ENCODE assay signal across 1 cellular context in genomic region chr16:35506018-35506897, GRCh38.
TF ChIP-seq lines count a peak whose summit lies in the region.

No MANE protein-coding gene starts in this region.

TF ChIP-seq in K562, 482 proteins besides CTCF, POLR2A, EP300 and RAD21 (continued from another document):
- TF ChIP-seq MBD1 (CRISPR knock-in tag; IDR thresholded peaks at IDR 0.05), result no peak
- TF ChIP-seq NRF1 (conservative IDR thresholded peaks at IDR 0.05 in 1 of 2, IDR thresholded peaks at IDR 0.05 in 1 of 2), result peak; percentile 86 to 88
- no peak for TF ChIP-seq NBN (IDR thresholded peaks at IDR 0.05; ENCODE audit: low read depth)
- no peak for TF ChIP-seq TFAM (CRISPR knock-in tag; conservative IDR thresholded peaks at IDR 0.05)
- TF ChIP-seq BMI1 (IDR thresholded peaks at IDR 0.05; ENCODE audit: low read length), result no peak
- no peak for TF ChIP-seq U2AF1 (optimal IDR thresholded peaks at IDR 0.05; ENCODE audit: low read depth, low read length)
- no peak for TF ChIP-seq NR2C2 (CRISPR knock-in tag; IDR thresholded peaks at IDR 0.05)
- peak; percentile 89 for TF ChIP-seq NR2C2 (tag; IDR thresholded peaks at IDR 0.05)
- 0 out of 4 replicates have a peak, but pooled peaks of 1 of the 2 experiments have one; percentile 7 for TF ChIP-seq ZNF639 (CRISPR knock-in tag; conservative IDR thresholded peaks at IDR 0.05 in 1 of 2, IDR thresholded peaks at IDR 0.05 in 1 of 2)
- TF ChIP-seq VEZF1 (CRISPR knock-in tag; IDR thresholded peaks at IDR 0.05), result peak; percentile 98
- TF ChIP-seq ZNF232 (CRISPR knock-in tag; IDR thresholded peaks at IDR 0.05), result no peak
- TF ChIP-seq GTF2F1 (IDR thresholded peaks at IDR 0.05; ENCODE audit: low read depth, low read length), result no peak
- TF ChIP-seq DEAF1 (CRISPR knock-in tag; IDR thresholded peaks at IDR 0.05), result no peak
- TF ChIP-seq ZBTB17 (CRISPR knock-in tag; IDR thresholded peaks at IDR 0.05), result 0 out of 2 replicates have a peak, but pooled peaks have one; percentile 6
- TF ChIP-seq ZNF778 (CRISPR knock-in tag; IDR thresholded peaks at IDR 0.05), result no peak
- no peak for TF ChIP-seq NFIC (IDR thresholded peaks at IDR 0.05)
- no peak for TF ChIP-seq KDM4B (IDR thresholded peaks at IDR 0.05; ENCODE audit: borderline replicate concordance in 2 of 2, low read depth in 1 of 2)
- no peak for TF ChIP-seq TARDBP (IDR thresholded peaks at IDR 0.05)
- no peak for TF ChIP-seq RCOR1 (IDR thresholded peaks at IDR 0.05; ENCODE audit: borderline replicate concordance in 1 of 2, low read depth in 2 of 2, low read length in 2 of 2)
- no peak for TF ChIP-seq CC2D1A (IDR thresholded peaks at IDR 0.05)
- TF ChIP-seq KLF10 (CRISPR knock-in tag; IDR thresholded peaks at IDR 0.05), result no peak
- TF ChIP-seq FOXJ3 (CRISPR knock-in tag; IDR thresholded peaks at IDR 0.05), result no peak
- TF ChIP-seq CGGBP1 (CRISPR knock-in tag; IDR thresholded peaks at IDR 0.05), result no peak
- TF ChIP-seq ELK3 (CRISPR knock-in tag; IDR thresholded peaks at IDR 0.05), result no peak
- no peak for TF ChIP-seq RNF2 (IDR thresholded peaks at IDR 0.05)
- no peak for TF ChIP-seq SIRT6 (IDR thresholded peaks at IDR 0.05; ENCODE audit: low read depth, low read length)
- no peak for TF ChIP-seq ATF6 (CRISPR knock-in tag; IDR thresholded peaks at IDR 0.05)
- TF ChIP-seq ETV1 (tag; conservative IDR thresholded peaks at IDR 0.05; ENCODE audit: low read depth), result no peak
- no peak for TF ChIP-seq HNRNPLL (IDR thresholded peaks at IDR 0.05; ENCODE audit: low read depth, low read length, poor library complexity, severe bottlenecking)
